In genomic region chr16:81545470-81546175, GRCh38 we compare ENCODE assay signal across 23 cellular contexts.
A peak's percentile ranks its signal among the peaks of the same experiment; 100 is the strongest.
DNase-seq lines count a peak whose midpoint lies in the region; ATAC-seq and TF ChIP-seq lines count a peak whose summit lies in the region.
"Had no signal": no experiment of that assay in that cellular context is flagged by ENCODE, and none has a peak within 500 bp of the region (broad histone marks: within the 10 kb centered on the region; RNA-seq: fewer than 3 reads in every experiment).

No MANE protein-coding gene starts in this region.

- no peaks in the 10 kb centered on the region for H3K36me3 Mint-ChIP-seq in MCF 10A (ENCODE audit: insufficient read depth, unreplicated experiment)
- H3K36me3 Mint-ChIP-seq: activated naive CD4-positive, alpha-beta T cell treated with anti-CD3 and anti-CD28 coated beads, Interleukin-2, amount 50 U/mL, for 24 hours had no signal

- no peaks in the 10 kb centered on the region for H3K36me3 ChIP-seq in mammary epithelial cell (ENCODE audit: insufficient read depth, low read length)
- H3K36me3 ChIP-seq in OCI-LY1 (ENCODE audit: insufficient read depth, low read length) = no peaks in the 10 kb centered on the region
- no peaks in the 10 kb centered on the region for H3K36me3 ChIP-seq in stomach
- no peaks in the 10 kb centered on the region for H3K36me3 ChIP-seq in upper lobe of left lung
- H3K36me3 ChIP-seq: suprapubic skin had no signal

- CTCF ChIA-PET in mammary epithelial cell (lab: Charles Lee; ENCODE audit: low non-redundant PET) = no interaction called here
- CTCF ChIA-PET in MCF 10A (lab: Yijun Ruan, JAX) = interaction anchor here (0.5 to 0.6 kb wide), 3 partner anchors 19 to 194 kb away, joined by 3 to 4 read pairs (median 3); no protein-coding TSS in a partner anchor

- no peaks in the 10 kb centered on the region for H3K27me3 Mint-ChIP-seq in MCF 10A (ENCODE audit: insufficient read depth, unreplicated experiment)
- H3K27me3 Mint-ChIP-seq: activated B cell treated with CpG ODN at 0.5 μM for 24 hours; activated CD4-positive, alpha-beta memory T cell treated with anti-CD3 and anti-CD28 coated beads, Interleukin-2, amount 10 ng/mL, durations not matched to agents 7 days and 5 days; activated naive CD4-positive, alpha-beta T cell treated with anti-CD3 and anti-CD28 coated beads, Interleukin-2, amount 50 U/mL, for 24 hours; CD4-positive, CD25-positive, alpha-beta regulatory T cell had no signal

- H2AFZ ChIP-seq in mammary epithelial cell (ENCODE audit: low read depth, low read length) (no peak overlapping the region), OCI-LY1 (ENCODE audit: low read length) (no peak overlapping the region)
- H2AFZ ChIP-seq: GM23248 had no signal

- peaks cover 98% of the 10 kb centered on the region for H3K79me2 ChIP-seq in mammary epithelial cell (ENCODE audit: insufficient read depth, low read length)
- H3K79me2 ChIP-seq in OCI-LY1 (ENCODE audit: insufficient read depth, low read length) = peaks cover 9% of the 10 kb centered on the region; the same call in 1 of the 2 replicates

- no peak for TF ChIP-seq POLR2A in stomach (IDR thresholded peaks at IDR 0.05)
- TF ChIP-seq POLR2A in upper lobe of left lung (IDR thresholded peaks at IDR 0.05) = no peak

- peaks cover 32% of the 10 kb centered on the region for H3K4me1 ChIP-seq in mammary epithelial cell (ENCODE audit: insufficient read depth, low read length)
- peaks cover 35% of the 10 kb centered on the region for H3K4me1 ChIP-seq in OCI-LY1 (ENCODE audit: insufficient read depth, low read length, severe bottlenecking)
- peaks cover 15% of the 10 kb centered on the region for H3K4me1 ChIP-seq in foreskin keratinocyte
- H3K4me1 ChIP-seq in stomach = peaks cover 44 to 91% (median 55%) of the 10 kb centered on the region in 4 donors
- H3K4me1 ChIP-seq in upper lobe of left lung = peaks cover 51 to 83% (median 66%) of the 10 kb centered on the region in 4 donors

- no peak overlapping the region for H3K4me3 Mint-ChIP-seq in MCF 10A (ENCODE audit: unreplicated experiment)
- H3K4me3 Mint-ChIP-seq: activated B cell treated with CpG ODN at 0.5 μM for 24 hours; activated CD4-positive, alpha-beta memory T cell treated with anti-CD3 and anti-CD28 coated beads, Interleukin-2, amount 10 ng/mL, durations not matched to agents 7 days and 5 days; activated naive CD4-positive, alpha-beta T cell treated with anti-CD3 and anti-CD28 coated beads, Interleukin-2, amount 50 U/mL, for 24 hours; activated T-cell treated with anti-CD3 and anti-CD28 coated beads, Interleukin-2, amount 50 U/mL, for 4 hours had no signal

- H3K4me2 ChIP-seq in mammary epithelial cell (ENCODE audit: insufficient read depth, low read depth, low read length) (no peak overlapping the region), OCI-LY1 (ENCODE audit: low read length) (no peak overlapping the region)
- H3K4me2 ChIP-seq: SK-N-SH had no signal

- no peaks in the 10 kb centered on the region for H3K9me3 Mint-ChIP-seq in MCF 10A (ENCODE audit: unreplicated experiment)
- H3K9me3 Mint-ChIP-seq: activated B cell treated with CpG ODN at 0.5 μM for 24 hours; activated CD4-positive, alpha-beta memory T cell treated with anti-CD3 and anti-CD28 coated beads, Interleukin-2, amount 10 ng/mL, durations not matched to agents 7 days and 5 days; activated naive CD4-positive, alpha-beta T cell treated with anti-CD3 and anti-CD28 coated beads, Interleukin-2, amount 50 U/mL, for 24 hours; activated T-cell treated with anti-CD3 and anti-CD28 coated beads, Interleukin-2, amount 50 U/mL, for 4 hours; CD4-positive, CD25-positive, alpha-beta regulatory T cell had no signal

- peaks cover 4% of the 10 kb centered on the region for H3K4me1 Mint-ChIP-seq in MCF 10A (ENCODE audit: insufficient read depth, unreplicated experiment)

- DNase-seq in mammary epithelial cell (peak; percentile 58), MCF 10A (ENCODE audit: unreplicated experiment) (no peak), foreskin keratinocyte (peak in 1 of 2 donors; percentile 63), putamen (ENCODE audit: low spot score) (peak; percentile 59), stomach (no peak), upper lobe of left lung (no peak)
- DNase-seq: ACHN; activated B cell treated with CpG ODN at 0.5 μM for 24 hours; activated CD4-positive, alpha-beta memory T cell treated with anti-CD3 and anti-CD28 coated beads, Interleukin-2, amount 10 ng/mL, durations not matched to agents 7 days and 5 days; activated T-cell treated with anti-CD3 and anti-CD28 coated beads, Interleukin-2, amount 50 U/mL, for 4 hours; CD4-positive, CD25-positive, alpha-beta regulatory T cell; DMS79; GM23248; KG1; left colon; NCI-H187 treated with DMSO at 0.1 percent for 48 hours; NCI-H446; SK-N-SH; T-helper 9 cell had no signal

- intact Hi-C loops in mammary epithelial cell (cut with micrococcal nuclease) (no loop called here), MCF 10A (cut with micrococcal nuclease) (no loop called here), stomach (cut with DNase I; ENCODE audit: low total_unique reads) (no loop called here)

- 56% methylated on average over 9 of the region's 24 CpGs for WGBS in mammary epithelial cell (ENCODE audit: low coverage, missing lambda C conversion rate)
- WGBS in stomach, 5 donors = 86 to 95% (median 93%) methylated on average over 24 of the region's 24 CpGs
- WGBS in upper lobe of left lung, 2 donors = 87 to 94% methylated on average over 24 of the region's 24 CpGs

- no peaks in the 10 kb centered on the region for H4K20me1 ChIP-seq in mammary epithelial cell (ENCODE audit: insufficient read depth, low read length)
- no peaks in the 10 kb centered on the region for H4K20me1 ChIP-seq in OCI-LY1 (ENCODE audit: insufficient read depth, low read length)

- POLR2A ChIA-PET in MCF 10A (lab: Yijun Ruan, JAX) = interaction anchor here (1.3 kb wide), 1 partner anchor 19 kb away, joined by 3 read pairs; no protein-coding TSS in a partner anchor

- H3K9me3 ChIP-seq in mammary epithelial cell (replicated peaks; ENCODE audit: insufficient read depth, low read length) (no peaks in the 10 kb centered on the region), OCI-LY1 (ENCODE audit: low read length) (no peaks in the 10 kb centered on the region), stomach (no peaks in the 10 kb centered on the region), upper lobe of left lung (no peaks in the 10 kb centered on the region)
- H3K9me3 ChIP-seq: SK-N-SH, suprapubic skin had no signal

- H3K4me3 ChIP-seq in mammary epithelial cell (replicated peaks in 1 of 3; ENCODE audit: insufficient read depth in 1 of 3, low read depth in 2 of 3, low read length in 3 of 3) (no peak overlapping the region), OCI-LY1 (ENCODE audit: low read depth, low read length, poor library complexity, severe bottlenecking) (no peak overlapping the region), stomach (no peak overlapping the region), upper lobe of left lung (no peak overlapping the region)
- H3K4me3 ChIP-seq: GM23248, suprapubic skin had no signal

- no peak for TF ChIP-seq EP300 in stomach (IDR thresholded peaks at IDR 0.05)
- TF ChIP-seq EP300 in upper lobe of left lung (IDR thresholded peaks at IDR 0.05) = no peak

- TF ChIP-seq CTCF in mammary epithelial cell (conservative IDR thresholded peaks at IDR 0.05 in 1 of 2, IDR thresholded peaks at IDR 0.05 in 1 of 2; ENCODE audit: extremely low read depth in 1 of 2, insufficient read depth in 1 of 2, low read depth in 1 of 2, low read length in 2 of 2) (no peak), MCF 10A (IDR thresholded peaks at IDR 0.05; ENCODE audit: unreplicated experiment) (no peak), OCI-LY1 (IDR thresholded peaks at IDR 0.05; ENCODE audit: low read length) (no peak), foreskin keratinocyte (conservative IDR thresholded peaks at IDR 0.05) (no peak), stomach (IDR thresholded peaks at IDR 0.05) (no peak), upper lobe of left lung (IDR thresholded peaks at IDR 0.05) (no peak)

- no peaks in the 10 kb centered on the region for H3F3A ChIP-seq in OCI-LY1 (ENCODE audit: insufficient read depth, low read length)

- H3K27me3 ChIP-seq in mammary epithelial cell (ENCODE audit: insufficient read depth, low read length) = no peaks in the 10 kb centered on the region
- no peaks in the 10 kb centered on the region for H3K27me3 ChIP-seq in OCI-LY1 (ENCODE audit: insufficient read depth, low read length)
- H3K27me3 ChIP-seq in foreskin keratinocyte = no peaks in the 10 kb centered on the region
- H3K27me3 ChIP-seq in stomach = no peaks in the 10 kb centered on the region
- no peaks in the 10 kb centered on the region for H3K27me3 ChIP-seq in upper lobe of left lung
- H3K27me3 ChIP-seq: suprapubic skin had no signal

- ATAC-seq in foreskin keratinocyte (peak; percentile 56), HG03097 (IDR thresholded peaks at IDR 0.05; ENCODE audit: low FRiP score, unreplicated experiment) (no peak), upper lobe of left lung (ENCODE audit: low FRiP score in 2 of 2) (no peak)
- ATAC-seq: activated T-cell treated with anti-CD3 and anti-CD28 coated beads, Interleukin-2, amount 50 U/mL, for 4 hours had no signal

- H3K9ac ChIP-seq in mammary epithelial cell (ENCODE audit: insufficient read depth, low read length) (no peak overlapping the region), OCI-LY1 (ENCODE audit: low read length) (no peak overlapping the region)
- H3K9ac ChIP-seq: GM23248, SK-N-SH had no signal

- in situ Hi-C loops in mammary epithelial cell (cut with MboI; ENCODE audit: low sequenced_read_pairs in 2 of 2) = no loop called here

- H3K27ac Mint-ChIP-seq in MCF 10A (ENCODE audit: low read depth, unreplicated experiment) = no peak overlapping the region
- H3K27ac Mint-ChIP-seq: activated B cell treated with CpG ODN at 0.5 μM for 24 hours; activated CD4-positive, alpha-beta memory T cell treated with anti-CD3 and anti-CD28 coated beads, Interleukin-2, amount 10 ng/mL, durations not matched to agents 7 days and 5 days; activated naive CD4-positive, alpha-beta T cell treated with anti-CD3 and anti-CD28 coated beads, Interleukin-2, amount 50 U/mL, for 24 hours had no signal

- dilution Hi-C loops in mammary epithelial cell (cut with HindIII; ENCODE audit: low sequenced_read_pairs) = loop anchor here (5.0 kb wide), 1 partner anchor 42 kb away; no protein-coding TSS in a partner anchor

- BruUV-seq in mammary epithelial cell (replicated peaks; lab: Mats Ljungman, UMichigan) (no TSS peak), MCF 10A (replicated peaks; lab: Mats Ljungman, UMichigan) (no TSS peak)

- H3K9me2 ChIP-seq in OCI-LY1 (ENCODE audit: low read depth, low read length) = no peaks in the 10 kb centered on the region
- H3K9me2 ChIP-seq: SK-N-SH had no signal

- no peak overlapping the region for H3K27ac ChIP-seq in mammary epithelial cell (ENCODE audit: insufficient read depth, low read depth, low read length)
- peak overlapping the region; percentile 66 for H3K27ac ChIP-seq in OCI-LY1 (ENCODE audit: low read depth, low read length, poor library complexity, severe bottlenecking)
- peak overlapping the region; percentile 25 for H3K27ac ChIP-seq in foreskin keratinocyte
- H3K27ac ChIP-seq in stomach = no peak overlapping the region
- H3K27ac ChIP-seq in upper lobe of left lung = no peak overlapping the region
- H3K27ac ChIP-seq: GM23248, suprapubic skin had no signal

Comparison
In these comparisons a context has a peak if more than half of its experiments do, and no peak if none do; other contexts are left out.
1. DNase-seq: peak in mammary epithelial cell (single experiment) and putamen (single experiment); none in MCF 10A (single experiment), stomach (single experiment) and upper lobe of left lung (0 of 2).
2. H3K27ac ChIP-seq: peak in OCI-LY1 (single experiment) and foreskin keratinocyte (single experiment); none in mammary epithelial cell (single experiment), stomach (0 of 5) and upper lobe of left lung (0 of 4).